In the genomic region with DNA sequence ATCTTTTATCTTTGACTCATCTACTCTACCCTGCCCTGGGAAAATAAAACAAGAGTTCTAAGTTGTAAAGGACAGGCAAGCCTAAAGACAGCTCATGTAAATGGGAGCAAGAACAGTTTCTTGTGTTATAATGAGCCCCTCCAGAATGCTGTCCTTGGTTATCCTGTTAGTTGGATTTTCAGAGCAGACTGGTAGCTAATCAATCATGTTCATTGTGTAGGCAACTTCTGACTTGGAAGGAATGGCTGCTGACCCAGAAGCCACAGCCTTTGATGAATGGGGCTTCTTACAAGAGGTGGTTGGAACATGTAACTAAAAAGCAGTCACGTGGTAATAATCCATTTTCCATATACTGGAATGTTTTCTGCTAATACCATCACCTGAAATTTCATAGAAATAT, we compare ENCODE assay signal across 13 cellular contexts.
A peak's percentile ranks its signal among the peaks of the same experiment; 100 is the strongest.
DNase-seq lines count a peak whose midpoint lies in the region.
"Had no signal": no experiment of that assay in that cellular context is flagged by ENCODE, and none has a peak within 500 bp of the region (broad histone marks: within the 10 kb centered on the region; RNA-seq: fewer than 3 reads in every experiment).

No MANE protein-coding gene starts in this region.

- in situ Hi-C loops in SK-MEL-5 (cut with HindIII; ENCODE audit: low pct_unique_long_range_greater_than_20kb, low sequenced_read_pairs) = no loop called here

- peak; percentile 71 for DNase-seq in COLO829 (ENCODE audit: low spot score)
- peak; percentile 82 for DNase-seq in SK-MEL-5 (ENCODE audit: low read depth, low spot score)
- DNase-seq in epidermal melanocyte (ENCODE audit: insufficient read length, low spot score) = peak; percentile 45
- no peak for DNase-seq in NCI-H2081 treated with DMSO at 0.1 percent for 48 hours (lab: John Stamatoyannopoulos, UW)
- DNase-seq in HT-29 (ENCODE audit: low spot score) = no peak
- DNase-seq in DMS 273 treated with DMSO at 0.1 percent for 48 hours (lab: John Stamatoyannopoulos, UW) = no peak
- DNase-seq: CD4-positive, CD25-positive, alpha-beta regulatory T cell; CD8-positive, alpha-beta T cell; DMS53; DMS79 treated with DMSO at 0.1 percent for 48 hours; GF-D8; GOT3; HFFc6 had no signal

Comparison
In these comparisons a context has a peak if more than half of its experiments do, and no peak if none do; other contexts are left out.
1. DNase-seq: peak in COLO829 (single experiment), SK-MEL-5 (single experiment) and epidermal melanocyte (single experiment); none in NCI-H2081 treated with DMSO at 0.1 percent for 48 hours (single experiment), HT-29 (single experiment) and DMS 273 treated with DMSO at 0.1 percent for 48 hours (single experiment).